Comparison of ENCODE assay signal across 9 cellular contexts in the genomic region with DNA sequence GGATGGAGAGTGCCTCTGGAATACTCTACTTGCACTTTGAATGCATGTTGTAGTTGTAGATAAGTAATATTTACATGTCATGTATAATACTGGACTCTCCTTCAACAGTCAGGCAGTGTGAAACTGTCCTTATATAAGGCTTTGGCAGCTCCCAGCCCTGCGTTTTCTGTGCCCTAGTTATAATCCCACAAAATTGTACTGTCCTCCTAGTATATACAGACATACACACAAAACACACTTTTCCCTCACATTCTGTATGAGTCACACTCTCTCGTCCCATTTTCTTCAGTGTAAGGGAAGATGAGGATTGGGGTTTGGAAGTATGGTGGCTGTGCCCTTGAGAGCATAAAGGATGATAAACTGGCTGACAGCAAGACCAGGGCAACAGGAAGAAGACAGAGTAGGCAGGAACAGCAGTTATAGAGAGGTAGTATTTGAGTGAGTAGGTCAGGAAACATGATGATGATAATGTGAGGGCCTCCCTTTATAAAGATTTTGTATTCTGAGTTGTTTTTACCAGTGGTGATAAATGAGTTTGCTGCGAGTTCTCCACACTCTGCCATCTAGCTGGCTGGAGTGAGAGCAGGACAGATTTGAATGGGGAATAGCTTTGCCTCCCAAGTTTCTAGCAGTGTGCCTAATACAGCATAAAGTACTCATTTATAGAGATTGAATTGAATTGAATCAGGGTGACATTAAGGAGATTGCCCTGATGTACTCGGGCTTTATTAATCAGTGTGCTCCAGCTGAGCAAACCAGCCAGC. TPM values are rescaled to one million over a fixed set of nuclear protein-coding genes. Genes with fewer than 3 reads are reported as not detected.
DNase-seq lines count a peak whose midpoint lies in the region; ATAC-seq and TF ChIP-seq lines count a peak whose summit lies in the region.
"Had no signal": no experiment of that assay in that cellular context is flagged by ENCODE, and none has a peak within 500 bp of the region (broad histone marks: within the 10 kb centered on the region; RNA-seq: fewer than 3 reads in every experiment).

No MANE protein-coding gene starts in this region.

- H3K79me2 ChIP-seq in GM23338 (replicated peaks; ENCODE audit: insufficient read depth), result peaks cover 15% of the 10 kb centered on the region
- peaks cover 22% of the 10 kb centered on the region for H3K79me2 ChIP-seq in PC-3 (ENCODE audit: low read length)

- no peaks in the 10 kb centered on the region for H3K9me3 ChIP-seq in PC-3 (ENCODE audit: low read length)
- H3K9me3 ChIP-seq in A673 (ENCODE audit: low read depth, low read length, poor library complexity, severe bottlenecking), result no peaks in the 10 kb centered on the region
- H3K9me3 ChIP-seq: MG63 had no signal

- no peak overlapping the region; the same call in 1 of the 2 replicates for H3K27ac Mint-ChIP-seq in GM23338
- peak overlapping the region; percentile 1 for H3K27ac Mint-ChIP-seq in central memory CD8-positive, alpha-beta T cell (ENCODE audit: low read depth)
- H3K27ac Mint-ChIP-seq in natural killer cell treated with Interleukin-12 subunit alpha and Interleukin-12 subunit beta and Interleukin-15 and Interleukin-18, amount 100 ng/mL, for 72 hours, result peak overlapping the region; percentile 9 to 24

- BruUV-seq in PC-3 (replicated peaks; lab: Mats Ljungman, UMichigan), result no TSS peak
- BruUV-seq in A673 (replicated peaks; lab: Mats Ljungman, UMichigan), result no TSS peak

- H3F3A ChIP-seq in GM23338 (replicated peaks; ENCODE audit: low read depth), result no peaks in the 10 kb centered on the region
- no peaks in the 10 kb centered on the region for H3F3A ChIP-seq in PC-3 (ENCODE audit: low read length, unreplicated experiment)

- H3K4me3 Mint-ChIP-seq in GM23338, result no peak overlapping the region
- peak overlapping the region; percentile 0 for H3K4me3 Mint-ChIP-seq in central memory CD8-positive, alpha-beta T cell
- no peak overlapping the region for H3K4me3 Mint-ChIP-seq in natural killer cell treated with Interleukin-12 subunit alpha and Interleukin-12 subunit beta and Interleukin-15 and Interleukin-18, amount 100 ng/mL, for 72 hours

- peaks cover 43% of the 10 kb centered on the region for H3K36me3 Mint-ChIP-seq in GM23338 (ENCODE audit: low read depth)
- peaks cover 27% of the 10 kb centered on the region for H3K36me3 Mint-ChIP-seq in central memory CD8-positive, alpha-beta T cell (ENCODE audit: insufficient read depth)
- no peaks in the 10 kb centered on the region for H3K36me3 Mint-ChIP-seq in natural killer cell treated with Interleukin-12 subunit alpha and Interleukin-12 subunit beta and Interleukin-15 and Interleukin-18, amount 100 ng/mL, for 72 hours

- H3K9me2 ChIP-seq in GM23338 (ENCODE audit: insufficient read depth), result no peaks in the 10 kb centered on the region
- H3K9me2 ChIP-seq in PC-3 (replicated peaks; ENCODE audit: low read length), result no peaks in the 10 kb centered on the region

- peaks cover 11% of the 10 kb centered on the region for H3K4me1 Mint-ChIP-seq in GM23338
- H3K4me1 Mint-ChIP-seq in central memory CD8-positive, alpha-beta T cell, result peaks cover 46% of the 10 kb centered on the region
- H3K4me1 Mint-ChIP-seq in natural killer cell treated with Interleukin-12 subunit alpha and Interleukin-12 subunit beta and Interleukin-15 and Interleukin-18, amount 100 ng/mL, for 72 hours (ENCODE audit: low read depth in 2 of 2), result peaks cover 23 to 30% of the 10 kb centered on the region in 2 donors

- no peaks in the 10 kb centered on the region for H3K36me3 ChIP-seq in GM23338 (ENCODE audit: insufficient read depth)
- no peaks in the 10 kb centered on the region for H3K36me3 ChIP-seq in PC-3 (ENCODE audit: low read depth, low read length)
- H3K36me3 ChIP-seq in A673 (ENCODE audit: insufficient read depth, low read length, poor library complexity, severe bottlenecking), result no peaks in the 10 kb centered on the region
- no peaks in the 10 kb centered on the region for H3K36me3 ChIP-seq in brain microvascular endothelial cell (replicated peaks)
- H3K36me3 ChIP-seq: MG63 had no signal

- H2AFZ ChIP-seq in GM23338 (no peak overlapping the region), PC-3 (ENCODE audit: low read length) (no peak overlapping the region)

- H3K4me3 ChIP-seq in GM23338, result no peak overlapping the region
- H3K4me3 ChIP-seq in PC-3 (ENCODE audit: low read length), result no peak overlapping the region
- no peak overlapping the region for H3K4me3 ChIP-seq in A673 (ENCODE audit: low read depth, low read length, poor library complexity, severe bottlenecking)
- no peak overlapping the region for H3K4me3 ChIP-seq in brain microvascular endothelial cell (ENCODE audit: low read depth, low read length)
- H3K4me3 ChIP-seq: MG63 had no signal

- H3K9ac ChIP-seq in PC-3 (ENCODE audit: low read length), result no peak overlapping the region

- TF ChIP-seq CTCF in GM23338 (conservative IDR thresholded peaks at IDR 0.05; ENCODE audit: low read depth in 2 of 2) (no peak), PC-3 (conservative IDR thresholded peaks at IDR 0.05; ENCODE audit: low read depth, low read length) (no peak), A673 (conservative IDR thresholded peaks at IDR 0.05; ENCODE audit: low read depth, low read length) (no peak), brain microvascular endothelial cell (IDR thresholded peaks at IDR 0.05; ENCODE audit: low read depth, low read length, missing control alignments) (no peak)

- DNase-seq in GM23338 (ENCODE audit: low spot score) (no peak), PC-3 (peak; percentile 1), A673 (ENCODE audit: low spot score) (no peak), brain microvascular endothelial cell (no peak)
- DNase-seq in central memory CD8-positive, alpha-beta T cell (ENCODE audit: low spot score in 2 of 2), result no peak
- no peak for DNase-seq in natural killer cell treated with Interleukin-12 subunit alpha and Interleukin-12 subunit beta and Interleukin-15 and Interleukin-18, amount 100 ng/mL, for 72 hours (ENCODE audit: low spot score)
- DNase-seq: MG63, NCI-H2107 had no signal

- ATAC-seq in GM23338, result no peak
- ATAC-seq in PC-3, result no peak
- no peak for ATAC-seq in central memory CD8-positive, alpha-beta T cell (replicated peaks; ENCODE audit: extremely low read depth, poor library complexity, severe bottlenecking)
- no peak for ATAC-seq in natural killer cell treated with Interleukin-12 subunit alpha and Interleukin-12 subunit beta and Interleukin-15 and Interleukin-18, amount 100 ng/mL, for 72 hours
- ATAC-seq in GM21723 (IDR thresholded peaks at IDR 0.05; ENCODE audit: unreplicated experiment), result no peak

- in situ Hi-C loops in brain microvascular endothelial cell (cut with HindIII; ENCODE audit: low pct_ligation_motif_present, low sequenced_read_pairs), result no loop called here

- intact Hi-C loops in PC-3 (cut with micrococcal nuclease) (no loop called here), A673 (cut with micrococcal nuclease; ENCODE audit: unreplicated experiment) (no loop called here)

- POLR2A ChIA-PET in PC-3 (lab: Charles Lee; ENCODE audit: unreplicated experiment) (interaction anchor here (0.6 kb wide), 2 partner anchors 27 to 79 kb away, joined by 3 read pairs; no protein-coding TSS in a partner anchor), A673 (lab: Charles Lee; ENCODE audit: low non-redundant PET) (no interaction called here)

- peaks cover 2% of the 10 kb centered on the region for H3K27me3 Mint-ChIP-seq in GM23338 (ENCODE audit: insufficient read depth, low read depth, poor library complexity)
- H3K27me3 Mint-ChIP-seq in central memory CD8-positive, alpha-beta T cell, result no peaks in the 10 kb centered on the region
- H3K27me3 Mint-ChIP-seq in natural killer cell treated with Interleukin-12 subunit alpha and Interleukin-12 subunit beta and Interleukin-15 and Interleukin-18, amount 100 ng/mL, for 72 hours, result no peaks in the 10 kb centered on the region

- CTCF ChIA-PET in PC-3 (lab: Charles Lee), result no interaction called here
- CTCF ChIA-PET in A673 (lab: Charles Lee), result no interaction called here

- H4K20me1 ChIP-seq in GM23338 (replicated peaks; ENCODE audit: insufficient read depth), result no peaks in the 10 kb centered on the region
- no peaks in the 10 kb centered on the region for H4K20me1 ChIP-seq in PC-3 (ENCODE audit: low read length)

- H3K4me2 ChIP-seq in GM23338 (no peak overlapping the region), PC-3 (ENCODE audit: low read length) (no peak overlapping the region)

- H3K27ac ChIP-seq in GM23338 (ENCODE audit: low read depth) (peak overlapping the region; percentile 47), PC-3 (ENCODE audit: low read length) (no peak overlapping the region), A673 (ENCODE audit: low read depth, low read length, poor library complexity, severe bottlenecking) (no peak overlapping the region), brain microvascular endothelial cell (no peak overlapping the region)

- H3K27me3 ChIP-seq in GM23338 (ENCODE audit: insufficient read depth), result no peaks in the 10 kb centered on the region
- no peaks in the 10 kb centered on the region for H3K27me3 ChIP-seq in PC-3 (ENCODE audit: low read length)
- no peaks in the 10 kb centered on the region for H3K27me3 ChIP-seq in A673 (replicated peaks; ENCODE audit: insufficient read depth, low read depth, low read length, poor library complexity)
- no peaks in the 10 kb centered on the region for H3K27me3 ChIP-seq in brain microvascular endothelial cell (replicated peaks)
- H3K27me3 ChIP-seq: MG63 had no signal

- peaks cover 11% of the 10 kb centered on the region; the same call in 1 of the 2 replicates for H3K4me1 ChIP-seq in GM23338 (ENCODE audit: insufficient read depth)
- H3K4me1 ChIP-seq in PC-3 (ENCODE audit: insufficient read depth, low read length), result peaks cover 6% of the 10 kb centered on the region; the same call in 1 of the 2 replicates
- peaks cover 5% of the 10 kb centered on the region for H3K4me1 ChIP-seq in A673 (ENCODE audit: insufficient read depth, low read length, poor library complexity, severe bottlenecking)

- H3K9me3 Mint-ChIP-seq in GM23338, result peaks cover 10% of the 10 kb centered on the region
- H3K9me3 Mint-ChIP-seq in central memory CD8-positive, alpha-beta T cell, result no peaks in the 10 kb centered on the region
- no peaks in the 10 kb centered on the region for H3K9me3 Mint-ChIP-seq in natural killer cell treated with Interleukin-12 subunit alpha and Interleukin-12 subunit beta and Interleukin-15 and Interleukin-18, amount 100 ng/mL, for 72 hours

TF ChIP-seq in GM23338, 12 proteins besides CTCF, POLR2A, EP300 and RAD21 (continues in another document):
- TF ChIP-seq POLR2AphosphoS5 (IDR thresholded peaks at IDR 0.05; ENCODE audit: low read depth), result no peak

RNA-seq across cellular contexts. Expression of gene CREBL2, which starts 5.0 kb away (rescaled TPM):
- total RNA-seq in GM23338 (2014; rRNA removed; shearing (Covaris generic)), result 20.5 and 21.6 TPM in 2 replicates
- polyA plus RNA-seq in GM23338 (2016; fragmentation: Nextera tagmentation; extraction: Ambion mirVana), result 9.0 and 9.3 TPM in 2 replicates
- 11.7 and 14.2 TPM in 2 replicates for total RNA-seq in PC-3 (2014; rRNA removed)
- total RNA-seq in natural killer cell treated with Interleukin-12 subunit alpha and Interleukin-12 subunit beta and Interleukin-15 and Interleukin-18, amount 100 ng/mL, for 72 hours, result 10 to 100 TPM; 15.5 to 15.9 TPM
- total RNA-seq in A673 (2021), result 15.4 and 17.8 TPM in 2 replicates

RNA-seq across cellular contexts. Expression of gene DUSP16, which starts 54.0 kb away (rescaled TPM):
- 52.8 and 59.4 TPM in 2 replicates for total RNA-seq in GM23338 (2014; rRNA removed; shearing (Covaris generic))
- 11.7 and 12.5 TPM in 2 replicates for polyA plus RNA-seq in GM23338 (2016; fragmentation: Nextera tagmentation; extraction: Ambion mirVana)
- total RNA-seq in PC-3 (2014; rRNA removed), result 4.4 and 6.7 TPM in 2 replicates
- total RNA-seq in natural killer cell treated with Interleukin-12 subunit alpha and Interleukin-12 subunit beta and Interleukin-15 and Interleukin-18, amount 100 ng/mL, for 72 hours, result 10 to 100 TPM; 21.8 to 22.8 TPM
- total RNA-seq in A673 (2021), result 10.6 TPM in 2 replicates
